Comparison of ENCODE assay signal across 2 cellular contexts in the genomic region with DNA sequence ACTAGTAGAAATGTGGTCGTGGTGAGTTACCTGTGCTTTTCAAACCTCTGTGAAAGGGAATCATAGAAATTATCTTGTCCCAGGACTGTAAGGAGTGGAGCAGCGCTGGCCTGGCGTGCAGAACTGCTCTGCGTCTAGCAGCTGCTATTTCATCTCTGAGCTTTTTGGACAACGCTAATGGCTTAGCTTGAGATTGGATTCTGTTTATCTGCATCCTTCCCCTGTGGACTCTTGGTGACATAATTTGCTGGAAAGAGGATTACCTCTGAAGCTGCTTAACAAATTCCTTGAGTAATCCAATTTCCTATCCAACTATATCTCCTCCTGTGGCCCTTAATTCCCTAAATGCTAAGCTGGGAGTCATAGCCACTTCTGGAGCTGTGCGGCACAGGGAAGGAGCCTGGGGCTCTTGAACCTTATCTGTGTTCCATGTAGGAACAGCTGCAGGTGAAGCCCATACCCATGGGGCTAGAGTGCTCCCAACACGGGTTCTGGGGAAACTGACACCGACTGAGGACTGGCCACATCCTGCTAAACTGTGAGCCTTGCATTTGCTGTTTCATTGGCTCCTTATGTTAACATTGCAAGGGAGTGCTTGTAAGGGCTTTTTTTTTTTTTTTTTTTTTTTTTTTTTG.
TF ChIP-seq lines count a peak whose summit lies in the region.

No MANE protein-coding gene starts in this region.

TF ChIP-seq in IMR-90, 13 proteins besides CTCF, POLR2A, EP300 and RAD21:
- no peak for TF ChIP-seq CHD1 (IDR thresholded peaks at IDR 0.05; ENCODE audit: low read depth, low read length)
- TF ChIP-seq FOS (IDR thresholded peaks at IDR 0.05; ENCODE audit: low read depth, low read length), result no peak
- no peak for TF ChIP-seq SMC3 (IDR thresholded peaks at IDR 0.05; ENCODE audit: low read depth, low read length)
- no peak for TF ChIP-seq RFX5 (IDR thresholded peaks at IDR 0.05; ENCODE audit: low read depth, low read length)
- TF ChIP-seq MXI1 (IDR thresholded peaks at IDR 0.05; ENCODE audit: borderline replicate concordance, low read depth, low read length), result no peak
- no peak for TF ChIP-seq CEBPB (IDR thresholded peaks at IDR 0.05; ENCODE audit: low read depth, low read length)
- TF ChIP-seq NFE2L2 (IDR thresholded peaks at IDR 0.05; ENCODE audit: low read depth, low read length), result no peak
- TF ChIP-seq MAZ (IDR thresholded peaks at IDR 0.05; ENCODE audit: borderline replicate concordance, low read depth, low read length), result no peak
- no peak for TF ChIP-seq BHLHE40 (IDR thresholded peaks at IDR 0.05; ENCODE audit: low read depth, low read length)
- no peak for TF ChIP-seq MAFK (IDR thresholded peaks at IDR 0.05; ENCODE audit: low read depth, low read length)
- no peak for TF ChIP-seq ELK1 (IDR thresholded peaks at IDR 0.05; ENCODE audit: borderline replicate concordance, low read depth, low read length)
- TF ChIP-seq USF2 (IDR thresholded peaks at IDR 0.05; ENCODE audit: low read depth, low read length), result no peak
- no peak for TF ChIP-seq RCOR1 (IDR thresholded peaks at IDR 0.05; ENCODE audit: insufficient replicate concordance, low read length)

TF ChIP-seq in K562, 482 proteins besides CTCF, POLR2A, EP300 and RAD21:
- TF ChIP-seq, protein P1, sequence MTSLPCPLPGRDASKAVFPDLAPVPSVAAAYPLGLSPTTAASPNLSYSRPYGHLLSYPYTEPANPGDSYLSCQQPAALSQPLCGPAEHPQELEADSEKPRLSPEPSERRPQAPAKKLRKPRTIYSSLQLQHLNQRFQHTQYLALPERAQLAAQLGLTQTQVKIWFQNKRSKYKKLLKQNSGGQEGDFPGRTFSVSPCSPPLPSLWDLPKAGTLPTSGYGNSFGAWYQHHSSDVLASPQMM (CRISPR knock-in tag; IDR thresholded peaks at IDR 0.05), result no peak
- no peak for TF ChIP-seq ZNF3 (CRISPR knock-in tag; IDR thresholded peaks at IDR 0.05)
- TF ChIP-seq SRSF9 (IDR thresholded peaks at IDR 0.05; ENCODE audit: borderline replicate concordance, low read depth, low read length), result no peak
- TF ChIP-seq STAT5B (CRISPR knock-in tag; IDR thresholded peaks at IDR 0.05), result no peak
- TF ChIP-seq KLF13 (tag; IDR thresholded peaks at IDR 0.05; ENCODE audit: borderline replicate concordance, low read depth), result no peak
- no peak for TF ChIP-seq NCOA4 (IDR thresholded peaks at IDR 0.05; ENCODE audit: partially characterized antibody)
- no peak for TF ChIP-seq ZNF263 (CRISPR knock-in tag; IDR thresholded peaks at IDR 0.05; ENCODE audit: borderline replicate concordance)
- no peak for TF ChIP-seq NR2C2 (CRISPR knock-in tag; IDR thresholded peaks at IDR 0.05)
- TF ChIP-seq NR2C2 (tag; IDR thresholded peaks at IDR 0.05), result no peak
- TF ChIP-seq, protein P2, sequence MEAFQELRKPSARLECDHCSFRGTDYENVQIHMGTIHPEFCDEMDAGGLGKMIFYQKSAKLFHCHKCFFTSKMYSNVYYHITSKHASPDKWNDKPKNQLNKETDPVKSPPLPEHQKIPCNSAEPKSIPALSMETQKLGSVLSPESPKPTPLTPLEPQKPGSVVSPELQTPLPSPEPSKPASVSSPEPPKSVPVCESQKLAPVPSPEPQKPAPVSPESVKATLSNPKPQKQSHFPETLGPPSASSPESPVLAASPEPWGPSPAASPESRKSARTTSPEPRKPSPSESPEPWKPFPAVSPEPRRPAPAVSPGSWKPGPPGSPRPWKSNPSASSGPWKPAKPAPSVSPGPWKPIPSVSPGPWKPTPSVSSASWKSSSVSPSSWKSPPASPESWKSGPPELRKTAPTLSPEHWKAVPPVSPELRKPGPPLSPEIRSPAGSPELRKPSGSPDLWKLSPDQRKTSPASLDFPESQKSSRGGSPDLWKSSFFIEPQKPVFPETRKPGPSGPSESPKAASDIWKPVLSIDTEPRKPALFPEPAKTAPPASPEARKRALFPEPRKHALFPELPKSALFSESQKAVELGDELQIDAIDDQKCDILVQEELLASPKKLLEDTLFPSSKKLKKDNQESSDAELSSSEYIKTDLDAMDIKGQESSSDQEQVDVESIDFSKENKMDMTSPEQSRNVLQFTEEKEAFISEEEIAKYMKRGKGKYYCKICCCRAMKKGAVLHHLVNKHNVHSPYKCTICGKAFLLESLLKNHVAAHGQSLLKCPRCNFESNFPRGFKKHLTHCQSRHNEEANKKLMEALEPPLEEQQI (IDR thresholded peaks at IDR 0.05), result no peak
- TF ChIP-seq TSC22D4 (tag; IDR thresholded peaks at IDR 0.05), result no peak
- TF ChIP-seq PHB2 (IDR thresholded peaks at IDR 0.05; ENCODE audit: low read depth), result no peak
- TF ChIP-seq, protein P3, sequence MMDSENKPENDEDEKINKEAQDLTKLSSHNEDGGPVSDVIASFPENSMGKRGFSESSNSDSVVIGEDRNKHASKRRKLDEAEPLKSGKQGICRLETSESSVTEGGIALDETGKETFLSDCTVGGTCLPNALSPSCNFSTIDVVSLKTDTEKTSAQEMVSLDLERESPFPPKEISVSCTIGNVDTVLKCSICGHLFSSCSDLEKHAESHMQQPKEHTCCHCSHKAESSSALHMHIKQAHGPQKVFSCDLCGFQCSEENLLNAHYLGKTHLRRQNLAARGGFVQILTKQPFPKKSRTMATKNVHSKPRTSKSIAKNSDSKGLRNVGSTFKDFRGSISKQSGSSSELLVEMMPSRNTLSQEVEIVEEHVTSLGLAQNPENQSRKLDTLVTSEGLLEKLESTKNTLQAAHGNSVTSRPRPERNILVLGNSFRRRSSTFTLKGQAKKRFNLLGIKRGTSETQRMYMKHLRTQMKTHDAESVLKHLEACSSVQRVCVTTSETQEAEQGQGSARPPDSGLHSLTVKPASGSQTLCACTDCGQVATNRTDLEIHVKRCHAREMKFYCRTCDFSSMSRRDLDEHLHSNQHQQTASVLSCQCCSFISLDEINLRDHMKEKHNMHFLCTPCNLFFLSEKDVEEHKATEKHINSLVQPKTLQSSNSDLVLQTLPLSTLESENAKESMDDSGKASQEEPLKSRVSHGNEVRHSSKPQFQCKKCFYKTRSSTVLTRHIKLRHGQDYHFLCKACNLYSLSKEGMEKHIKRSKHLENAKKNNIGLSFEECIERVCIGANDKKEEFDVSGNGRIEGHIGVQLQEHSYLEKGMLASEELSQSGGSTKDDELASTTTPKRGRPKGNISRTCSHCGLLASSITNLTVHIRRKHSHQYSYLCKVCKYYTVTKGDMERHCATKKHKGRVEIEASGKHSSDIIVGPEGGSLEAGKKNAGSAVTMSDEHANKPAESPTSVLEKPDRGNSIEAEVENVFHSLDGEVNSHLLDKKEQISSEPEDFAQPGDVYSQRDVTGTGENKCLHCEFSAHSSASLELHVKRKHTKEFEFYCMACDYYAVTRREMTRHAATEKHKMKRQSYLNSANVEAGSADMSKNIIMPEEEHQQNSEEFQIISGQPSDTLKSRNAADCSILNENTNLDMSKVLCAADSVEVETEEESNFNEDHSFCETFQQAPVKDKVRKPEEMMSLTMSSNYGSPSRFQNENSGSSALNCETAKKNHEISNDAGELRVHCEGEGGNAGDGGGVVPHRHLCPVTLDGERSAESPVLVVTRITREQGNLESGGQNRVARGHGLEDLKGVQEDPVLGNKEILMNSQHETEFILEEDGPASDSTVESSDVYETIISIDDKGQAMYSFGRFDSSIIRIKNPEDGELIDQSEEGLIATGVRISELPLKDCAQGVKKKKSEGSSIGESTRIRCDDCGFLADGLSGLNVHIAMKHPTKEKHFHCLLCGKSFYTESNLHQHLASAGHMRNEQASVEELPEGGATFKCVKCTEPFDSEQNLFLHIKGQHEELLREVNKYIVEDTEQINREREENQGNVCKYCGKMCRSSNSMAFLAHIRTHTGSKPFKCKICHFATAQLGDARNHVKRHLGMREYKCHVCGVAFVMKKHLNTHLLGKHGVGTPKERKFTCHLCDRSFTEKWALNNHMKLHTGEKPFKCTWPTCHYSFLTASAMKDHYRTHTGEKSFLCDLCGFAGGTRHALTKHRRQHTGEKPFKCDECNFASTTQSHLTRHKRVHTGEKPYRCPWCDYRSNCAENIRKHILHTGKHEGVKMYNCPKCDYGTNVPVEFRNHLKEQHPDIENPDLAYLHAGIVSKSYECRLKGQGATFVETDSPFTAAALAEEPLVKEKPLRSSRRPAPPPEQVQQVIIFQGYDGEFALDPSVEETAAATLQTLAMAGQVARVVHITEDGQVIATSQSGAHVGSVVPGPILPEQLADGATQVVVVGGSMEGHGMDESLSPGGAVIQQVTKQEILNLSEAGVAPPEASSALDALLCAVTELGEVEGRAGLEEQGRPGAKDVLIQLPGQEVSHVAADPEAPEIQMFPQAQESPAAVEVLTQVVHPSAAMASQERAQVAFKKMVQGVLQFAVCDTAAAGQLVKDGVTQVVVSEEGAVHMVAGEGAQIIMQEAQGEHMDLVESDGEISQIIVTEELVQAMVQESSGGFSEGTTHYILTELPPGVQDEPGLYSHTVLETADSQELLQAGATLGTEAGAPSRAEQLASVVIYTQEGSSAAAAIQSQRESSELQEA (IDR thresholded peaks at IDR 0.05; ENCODE audit: low read depth), result no peak
- no peak for TF ChIP-seq TFAP4 (CRISPR knock-in tag; IDR thresholded peaks at IDR 0.05; ENCODE audit: borderline replicate concordance)
- no peak for TF ChIP-seq RNF2 (IDR thresholded peaks at IDR 0.05)
- TF ChIP-seq SMARCE1 (IDR thresholded peaks at IDR 0.05), result no peak
- TF ChIP-seq HDAC2 (IDR thresholded peaks at IDR 0.05), result no peak
- TF ChIP-seq HNRNPH1 (optimal IDR thresholded peaks at IDR 0.05; ENCODE audit: low read depth, low read length), result no peak
- no peak for TF ChIP-seq ZNF778 (CRISPR knock-in tag; IDR thresholded peaks at IDR 0.05)
- no peak for TF ChIP-seq BRCA1 (IDR thresholded peaks at IDR 0.05)
- TF ChIP-seq BRCA1 (CRISPR knock-in tag; IDR thresholded peaks at IDR 0.05), result no peak
